ENCODE assay signal across 13 cellular contexts in genomic region chr14:49249022-49249421, GRCh38.
DNase-seq lines count a peak whose midpoint lies in the region; ATAC-seq and TF ChIP-seq lines count a peak whose summit lies in the region.
"Had no signal": no experiment of that assay in that cellular context is flagged by ENCODE, and none has a peak within 500 bp of the region (broad histone marks: within the 10 kb centered on the region; RNA-seq: fewer than 3 reads in every experiment).

No MANE protein-coding gene starts in this region.

- no peak overlapping the region for H3K23ac ChIP-seq in mesenchymal stem cell (ENCODE audit: low read length in 2 of 2)

- H3K4me1 ChIP-seq in mesenchymal stem cell (ENCODE audit: control insufficient read depth, insufficient read depth, low read depth, low read length): peaks cover 12% of the 10 kb centered on the region
- H3K4me1 ChIP-seq: gastrocnemius medialis, stomach had no signal

- H2BK12ac ChIP-seq in mesenchymal stem cell (ENCODE audit: low read length in 2 of 2): no peak overlapping the region

- no peak overlapping the region for H4K91ac ChIP-seq in mesenchymal stem cell (ENCODE audit: low read length)

- ATAC-seq in GM21390 (IDR thresholded peaks at IDR 0.05; ENCODE audit: unreplicated experiment): peak; percentile 58
- peak; percentile 38 for ATAC-seq in HG03469 (IDR thresholded peaks at IDR 0.05; ENCODE audit: unreplicated experiment)
- ATAC-seq in GM21576 (IDR thresholded peaks at IDR 0.05; ENCODE audit: unreplicated experiment): no peak
- ATAC-seq: gastrocnemius medialis had no signal

- H3K9me3 ChIP-seq in mesenchymal stem cell (ENCODE audit: control insufficient read depth, low read length): no peaks in the 10 kb centered on the region
- H3K9me3 ChIP-seq: gastrocnemius medialis had no signal

- CTCF ChIA-PET in RWPE1 (lab: Yijun Ruan, JAX): no interaction called here

- TF ChIP-seq CTCF in RWPE1 (conservative IDR thresholded peaks at IDR 0.05; ENCODE audit: low read depth) (no peak), dorsolateral prefrontal cortex (IDR thresholded peaks at IDR 0.05 in 54 of 56, conservative IDR thresholded peaks at IDR 0.05 in 2 of 56; ENCODE audit: low read depth in 1 of 56, partially characterized antibody in 56 of 56) (no peak)

- H3K4ac ChIP-seq in mesenchymal stem cell (ENCODE audit: low read depth in 1 of 2, low read length in 2 of 2): no peak overlapping the region

- H2BK5ac ChIP-seq in mesenchymal stem cell (ENCODE audit: low read depth, low read length, poor library complexity, severe bottlenecking): no peak overlapping the region

- H2BK15ac ChIP-seq in mesenchymal stem cell (ENCODE audit: low read depth, poor library complexity, severe bottlenecking): no peak overlapping the region

- H3K9ac ChIP-seq in mesenchymal stem cell (ENCODE audit: low read length): peak overlapping the region; percentile 50

- no peaks in the 10 kb centered on the region for H3K36me3 ChIP-seq in mesenchymal stem cell (ENCODE audit: control insufficient read depth in 1 of 2, insufficient read depth in 2 of 2, low read depth in 1 of 2, low read length in 2 of 2)
- H3K36me3 ChIP-seq: gastrocnemius medialis, stomach had no signal

- no peak overlapping the region for H2AFZ ChIP-seq in mesenchymal stem cell (ENCODE audit: low read depth, low read length)

- H3K4me3 ChIP-seq in mesenchymal stem cell (ENCODE audit: insufficient read depth in 1 of 2, low read depth in 1 of 2, low read length in 2 of 2): no peak overlapping the region
- H3K4me3 ChIP-seq in dorsolateral prefrontal cortex: no peak overlapping the region
- H3K4me3 ChIP-seq: gastrocnemius medialis, stomach had no signal

- H3K27ac ChIP-seq in RWPE1 (no peak overlapping the region), mesenchymal stem cell (ENCODE audit: low read length, poor library complexity, severe bottlenecking) (no peak overlapping the region), dorsolateral prefrontal cortex (no peak overlapping the region)
- H3K27ac ChIP-seq: gastrocnemius medialis, stomach had no signal

- H4K8ac ChIP-seq in mesenchymal stem cell (ENCODE audit: low read length): no peak overlapping the region

- H3K14ac ChIP-seq in mesenchymal stem cell (ENCODE audit: low read length in 2 of 2): no peak overlapping the region

- POLR2A ChIA-PET in RWPE1 (lab: Yijun Ruan, JAX; ENCODE audit: low non-redundant PET): no interaction called here

- intact Hi-C loops in dorsolateral prefrontal cortex (cut with DNase I): no loop called here

- no peaks in the 10 kb centered on the region for H3K27me3 ChIP-seq in mesenchymal stem cell (ENCODE audit: control insufficient read depth in 1 of 2, insufficient read depth in 1 of 2, low read length in 2 of 2)
- peaks cover 0 to 7% (median 0%) of the 10 kb centered on the region in 45 donors for H3K27me3 ChIP-seq in dorsolateral prefrontal cortex
- H3K27me3 ChIP-seq: gastrocnemius medialis, stomach had no signal

- H3K79me1 ChIP-seq in mesenchymal stem cell (replicated peaks; ENCODE audit: low read length, poor library complexity, severe bottlenecking): no peaks in the 10 kb centered on the region

- no peak overlapping the region for H3K18ac ChIP-seq in mesenchymal stem cell (ENCODE audit: low read depth in 1 of 2, low read length in 2 of 2)

- H3K4me2 ChIP-seq in mesenchymal stem cell (ENCODE audit: low read length, poor library complexity, severe bottlenecking): no peak overlapping the region

- H2BK120ac ChIP-seq in mesenchymal stem cell (ENCODE audit: low read depth, low read length): no peak overlapping the region

- no peak overlapping the region for H2AK5ac ChIP-seq in mesenchymal stem cell (ENCODE audit: low read length, severe bottlenecking)

- peak; percentile 36 for DNase-seq in RWPE1 (ENCODE audit: low spot score)
- DNase-seq in mesenchymal stem cell: peak; percentile 53
- no peak for DNase-seq in dorsolateral prefrontal cortex
- no peak for DNase-seq in cerebellum (ENCODE audit: low spot score)
- DNase-seq: CD4-positive, alpha-beta memory T cell; gastrocnemius medialis; NCI-H1436 treated with DMSO at 0.1 percent for 48 hours; small intestine; stomach; T-helper 9 cell had no signal

Comparison
In these comparisons a context has a peak if more than half of its experiments do, and no peak if none do; other contexts are left out.
1. DNase-seq: peak in RWPE1 (single experiment) and mesenchymal stem cell (single experiment); none in dorsolateral prefrontal cortex (0 of 10) and cerebellum (single experiment).